Comparison of ENCODE assay signal across 1 cellular context in the genomic region with DNA sequence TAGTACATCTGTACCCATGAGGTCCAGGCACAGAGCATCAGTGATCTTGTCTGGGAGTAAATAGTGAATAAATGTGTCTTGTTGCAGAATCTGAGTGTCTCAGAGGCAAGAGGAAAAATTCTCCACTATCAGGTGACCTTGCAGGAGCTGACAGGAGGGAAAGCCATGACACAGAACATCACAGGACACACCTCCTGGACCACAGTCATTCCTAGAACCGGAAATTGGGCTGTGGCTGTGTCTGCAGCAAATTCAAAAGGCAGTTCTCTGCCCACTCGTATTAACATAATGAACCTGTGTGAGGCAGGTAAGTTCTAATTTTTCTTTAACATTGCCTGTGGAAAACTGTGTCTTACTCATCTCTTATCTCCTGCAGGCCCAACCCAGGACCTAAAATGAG.
TF ChIP-seq lines count a peak whose summit lies in the region.

No MANE protein-coding gene starts in this region.

TF ChIP-seq in GM12878, 131 proteins besides CTCF, POLR2A, EP300 and RAD21:
- TF ChIP-seq RELB (IDR thresholded peaks at IDR 0.05; ENCODE audit: low read depth) (no peak), BCL11A (IDR thresholded peaks at IDR 0.05; ENCODE audit: low read depth, low read length) (0 out of 2 replicates have a peak, but pooled peaks have one; percentile 54), CREM (IDR thresholded peaks at IDR 0.05; ENCODE audit: low read depth) (peak; percentile 25; the same call in 1 of the 2 replicates), IRF4 (IDR thresholded peaks at IDR 0.05; ENCODE audit: low read depth, low read length) (peak; percentile 84), JUNB (IDR thresholded peaks at IDR 0.05) (peak; percentile 73), IRF3 (IDR thresholded peaks at IDR 0.05) (no peak), SMARCA5 (IDR thresholded peaks at IDR 0.05) (no peak), CEBPB (IDR thresholded peaks at IDR 0.05; ENCODE audit: borderline replicate concordance in 1 of 2, low read depth in 2 of 2, low read length in 2 of 2) (no peak), TCF3 (IDR thresholded peaks at IDR 0.05; ENCODE audit: borderline replicate concordance, insufficient read depth, low read depth, low read length) (no peak), MTA2 (IDR thresholded peaks at IDR 0.05; ENCODE audit: low read depth) (peak; percentile 36; the same call in 1 of the 2 replicates), TCF7 (IDR thresholded peaks at IDR 0.05; ENCODE audit: borderline replicate concordance) (0 out of 2 replicates have a peak, but pooled peaks have one; percentile 32), RUNX3 (IDR thresholded peaks at IDR 0.05; ENCODE audit: low read length) (peak; percentile 84), JUND (IDR thresholded peaks at IDR 0.05; ENCODE audit: low read depth, low read length) (no peak), CBX5 (IDR thresholded peaks at IDR 0.05; ENCODE audit: low read depth) (no peak), NBN (IDR thresholded peaks at IDR 0.05) (no peak), ZSCAN29 (IDR thresholded peaks at IDR 0.05) (no peak), RFX5 (IDR thresholded peaks at IDR 0.05; ENCODE audit: low read depth, low read length) (no peak), TCF12 (IDR thresholded peaks at IDR 0.05; ENCODE audit: low read depth, low read length) (no peak), FOXM1 (IDR thresholded peaks at IDR 0.05; ENCODE audit: low read depth, low read length) (no peak), ZNF384 (IDR thresholded peaks at IDR 0.05; ENCODE audit: borderline replicate concordance, low read depth, low read length) (no peak), CREB1 (IDR thresholded peaks at IDR 0.05; ENCODE audit: low read depth) (peak; percentile 42; the same call in 1 of the 2 replicates), EED (IDR thresholded peaks at IDR 0.05; ENCODE audit: low read depth) (0 out of 2 replicates have a peak, but pooled peaks have one; percentile 16), IKZF1 (conservative IDR thresholded peaks at IDR 0.05) (0 out of 2 replicates have a peak, but pooled peaks have one; percentile 15), HCFC1 (IDR thresholded peaks at IDR 0.05; ENCODE audit: low read length) (no peak), NFIC (IDR thresholded peaks at IDR 0.05; ENCODE audit: low read depth, low read length) (no peak)
- TF ChIP-seq, protein P1, sequence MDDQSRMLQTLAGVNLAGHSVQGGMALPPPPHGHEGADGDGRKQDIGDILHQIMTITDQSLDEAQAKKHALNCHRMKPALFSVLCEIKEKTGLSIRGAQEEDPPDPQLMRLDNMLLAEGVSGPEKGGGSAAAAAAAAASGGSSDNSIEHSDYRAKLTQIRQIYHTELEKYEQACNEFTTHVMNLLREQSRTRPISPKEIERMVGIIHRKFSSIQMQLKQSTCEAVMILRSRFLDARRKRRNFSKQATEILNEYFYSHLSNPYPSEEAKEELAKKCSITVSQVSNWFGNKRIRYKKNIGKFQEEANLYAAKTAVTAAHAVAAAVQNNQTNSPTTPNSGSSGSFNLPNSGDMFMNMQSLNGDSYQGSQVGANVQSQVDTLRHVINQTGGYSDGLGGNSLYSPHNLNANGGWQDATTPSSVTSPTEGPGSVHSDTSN (IDR thresholded peaks at IDR 0.05; ENCODE audit: insufficient replicate concordance, low read depth, low read length), result no peak
- TF ChIP-seq, protein P2, sequence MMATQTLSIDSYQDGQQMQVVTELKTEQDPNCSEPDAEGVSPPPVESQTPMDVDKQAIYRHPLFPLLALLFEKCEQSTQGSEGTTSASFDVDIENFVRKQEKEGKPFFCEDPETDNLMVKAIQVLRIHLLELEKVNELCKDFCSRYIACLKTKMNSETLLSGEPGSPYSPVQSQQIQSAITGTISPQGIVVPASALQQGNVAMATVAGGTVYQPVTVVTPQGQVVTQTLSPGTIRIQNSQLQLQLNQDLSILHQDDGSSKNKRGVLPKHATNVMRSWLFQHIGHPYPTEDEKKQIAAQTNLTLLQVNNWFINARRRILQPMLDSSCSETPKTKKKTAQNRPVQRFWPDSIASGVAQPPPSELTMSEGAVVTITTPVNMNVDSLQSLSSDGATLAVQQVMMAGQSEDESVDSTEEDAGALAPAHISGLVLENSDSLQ (IDR thresholded peaks at IDR 0.05), result no peak
TF ChIP-seq in GM12878: peak in this region for 10.
